Comparison of ENCODE assay signal across 8 cellular contexts in the genomic region with DNA sequence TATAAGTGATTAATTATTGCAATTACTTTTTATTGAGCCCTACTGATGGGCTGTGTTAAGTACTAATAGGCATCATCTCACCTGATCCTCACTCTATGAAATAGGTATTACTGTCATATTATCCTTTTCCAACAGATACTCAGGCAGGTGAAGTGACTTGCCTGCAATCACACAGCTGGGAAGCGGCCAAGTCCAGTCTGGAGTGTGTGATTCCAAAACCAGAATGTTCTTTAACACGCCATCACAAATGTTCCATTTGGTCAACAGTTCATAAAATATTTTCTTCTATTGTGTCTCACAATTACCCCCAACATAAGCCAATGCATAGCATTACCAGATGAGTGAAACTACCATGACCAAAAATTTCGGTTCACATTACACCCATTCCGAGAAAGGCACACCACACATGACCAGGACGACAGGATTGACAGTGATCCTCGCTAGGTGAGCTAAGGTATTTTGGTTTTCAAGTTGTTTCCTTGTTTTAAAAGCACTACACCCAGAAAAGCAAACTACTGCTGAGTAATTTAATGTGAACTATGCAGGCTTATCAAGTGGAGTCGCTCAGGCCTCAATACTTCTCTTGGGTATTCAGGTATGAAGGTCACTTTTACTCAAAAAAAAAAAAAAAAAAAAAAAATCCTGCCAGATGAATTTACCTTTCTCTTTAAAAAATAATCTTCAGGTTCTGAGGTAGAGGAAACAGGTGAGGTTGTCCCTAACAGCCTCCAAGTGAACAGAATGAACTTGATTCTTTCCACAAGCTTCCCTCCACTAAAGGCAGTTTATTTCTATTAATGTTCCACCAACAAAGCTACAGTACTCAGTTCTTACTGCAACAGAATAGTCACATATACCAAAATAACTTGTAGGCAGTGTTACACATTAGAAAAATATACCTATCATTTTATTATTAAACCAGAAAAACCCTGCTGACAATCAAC. TPM values are rescaled to one million over a fixed set of nuclear protein-coding genes. Genes with fewer than 3 reads are reported as not detected.
DNase-seq lines count a peak whose midpoint lies in the region; ATAC-seq and TF ChIP-seq lines count a peak whose summit lies in the region.

No MANE protein-coding gene starts in this region.

- H3K9ac ChIP-seq in endodermal cell (ENCODE audit: extremely low read depth, low read length, poor library complexity, severe bottlenecking): no peak overlapping the region

- H3K4me3 Mint-ChIP-seq in endodermal cell (no peak overlapping the region), natural killer cell (peak overlapping the region; percentile 99)

- CTCF ChIA-PET in AG04450 (lab: Charles Lee): interaction anchor here (0.6 to 0.7 kb wide), 3 partner anchors 35 to 85 kb away, joined by 3 to 11 read pairs (median 3); no protein-coding TSS in a partner anchor

- H3K27ac ChIP-seq in AG04450 (ENCODE audit: low read depth, low read length) (no peak overlapping the region), endodermal cell (ENCODE audit: low read depth, low read length) (no peak overlapping the region)

- ATAC-seq in natural killer cell: no peak
- no peak for ATAC-seq in HG02642 (IDR thresholded peaks at IDR 0.05; ENCODE audit: poor library complexity, unreplicated experiment)
- no peak for ATAC-seq in GM18861 (IDR thresholded peaks at IDR 0.05; ENCODE audit: unreplicated experiment)
- no peak for ATAC-seq in GM21576 (IDR thresholded peaks at IDR 0.05; ENCODE audit: unreplicated experiment)

- H3K9me3 Mint-ChIP-seq in endodermal cell (peaks cover 7% of the 10 kb centered on the region), natural killer cell (peaks cover 0 to 4% of the 10 kb centered on the region in 2 donors)

- TF ChIP-seq CTCF in AG04450 (IDR thresholded peaks at IDR 0.05; ENCODE audit: low read depth, low read length) (no peak), endodermal cell (conservative IDR thresholded peaks at IDR 0.05) (no peak), natural killer cell (IDR thresholded peaks at IDR 0.05) (no peak)

- H3K27me3 ChIP-seq in AG04450 (ENCODE audit: control insufficient read depth, insufficient read depth, low read length) (no peaks in the 10 kb centered on the region), endodermal cell (ENCODE audit: control insufficient read depth, insufficient read depth, low read length, poor library complexity, severe bottlenecking) (peaks cover 3% of the 10 kb centered on the region)

- peaks cover 2% of the 10 kb centered on the region; the same call in 1 of the 2 replicates for H3K9me3 ChIP-seq in AG04450 (ENCODE audit: control insufficient read depth, insufficient read depth, low read length)
- H3K9me3 ChIP-seq in endodermal cell (ENCODE audit: control insufficient read depth, low read length): no peaks in the 10 kb centered on the region

- intact Hi-C loops in natural killer cell (cut with micrococcal nuclease): loop anchor here (2.0 kb wide), 1 partner anchor 13 kb away; no protein-coding TSS in a partner anchor

- H3K4me1 Mint-ChIP-seq in endodermal cell: peaks cover 41% of the 10 kb centered on the region
- peaks cover 90 to 93% of the 10 kb centered on the region in 2 donors for H3K4me1 Mint-ChIP-seq in natural killer cell

- H3K36me3 Mint-ChIP-seq in endodermal cell (ENCODE audit: low read depth) (no peaks in the 10 kb centered on the region), natural killer cell (no peaks in the 10 kb centered on the region)

- POLR2A ChIA-PET in AG04450 (lab: Yijun Ruan, JAX): interaction anchor here (0.7 kb wide), 1 partner anchor 25 kb away, joined by 8 read pairs; no protein-coding TSS in a partner anchor

- H3K27ac Mint-ChIP-seq in endodermal cell: no peak overlapping the region
- H3K27ac Mint-ChIP-seq in natural killer cell: peak overlapping the region; percentile 100

- H3K4me3 ChIP-seq in AG04450 (ENCODE audit: low read depth, low read length): peak overlapping the region; percentile 92; the same call in 1 of the 2 replicates
- peak overlapping the region; percentile 89 for H3K4me3 ChIP-seq in endodermal cell (ENCODE audit: low read length)

- H3K36me3 ChIP-seq in endodermal cell (ENCODE audit: control insufficient read depth, insufficient read depth, low read length): no peaks in the 10 kb centered on the region

- H3K27me3 Mint-ChIP-seq in endodermal cell (ENCODE audit: insufficient read depth) (peaks cover 39% of the 10 kb centered on the region), natural killer cell (ENCODE audit: low read depth in 2 of 2) (no peaks in the 10 kb centered on the region)

- 91 to 94% methylated on average over 4 to 7 of the region's 7 CpGs for WGBS in endodermal cell (ENCODE audit: insufficient coverage in 1 of 2, insufficient read length in 1 of 2), 2 experiments

- no peak for DNase-seq in AG04450 (ENCODE audit: low read depth, low spot score)
- peak; percentile 59 for DNase-seq in NCI-H2029 treated with DMSO at 0.1 percent for 48 hours (lab: John Stamatoyannopoulos, UW)
- DNase-seq in endodermal cell: no peak
- DNase-seq in natural killer cell: no peak
- no peak for DNase-seq in LoVo (ENCODE audit: low spot score)

- H3K4me1 ChIP-seq in endodermal cell (ENCODE audit: control insufficient read depth, insufficient read depth, low read length): peaks cover 12% of the 10 kb centered on the region

RNA-seq across cellular contexts. Expression of gene VPS37B, which starts 2.4 kb away (rescaled TPM):
- polyA plus RNA-seq in AG04450 (2011; rRNA removed): 23.9 and 24.5 TPM in 2 replicates
- polyA minus RNA-seq in AG04450 (2011; rRNA and poly(A)+ RNA removed): 16.0 and 17.6 TPM in 2 replicates
- total RNA-seq in endodermal cell: 10 to 100 TPM; 22.7 to 24.1 TPM
- polyA plus RNA-seq in endodermal cell (2013, experiment 1 of 2): 28.1 TPM
- 28.9 TPM for polyA plus RNA-seq in endodermal cell (2013, experiment 2 of 2)
- 100 to 1,000 TPM; 142 to 167 (median 165) TPM for total RNA-seq in natural killer cell

RNA-seq across cellular contexts. Expression of gene HIP1R, which starts 58.2 kb away (rescaled TPM):
- polyA plus RNA-seq in AG04450 (2011; rRNA removed): 7.2 and 10.7 TPM in 2 replicates
- 11.3 and 20.1 TPM in 2 replicates for polyA minus RNA-seq in AG04450 (2011; rRNA and poly(A)+ RNA removed)
- total RNA-seq in endodermal cell: 10 to 100 TPM; 24.5 to 24.9 TPM
- polyA plus RNA-seq in endodermal cell (2013, experiment 1 of 2): 22.0 TPM
- polyA plus RNA-seq in endodermal cell (2013, experiment 2 of 2): 21.2 TPM
- 10 to 100 TPM; 78.6 to 93.1 (median 85.5) TPM for total RNA-seq in natural killer cell

Comparison
In these comparisons a context has a peak if more than half of its experiments do, and no peak if none do; other contexts are left out.
1. RNA of gene VPS37B, which starts 2.4 kb away (total RNA-seq): 142 to 167 TPM in natural killer cell; 22.7 to 24.1 TPM in endodermal cell; every median in the first group is over 4 times any median in the second.